8 cellular contexts compared by ENCODE assay signal in genomic region chr1:93180723-93181613, GRCh38. TPM values are rescaled to one million over a fixed set of nuclear protein-coding genes. Genes with fewer than 3 reads are reported as not detected.
DNase-seq lines count a peak whose midpoint lies in the region; ATAC-seq and TF ChIP-seq lines count a peak whose summit lies in the region.

CCDC18 (plus strand) TSS chr1:93180724; CDS start chr1:93183362, 2,638 bp downstream.

- TF ChIP-seq POLR2A in sigmoid colon (IDR thresholded peaks at IDR 0.05): no peak

- H3K4me1 ChIP-seq in sigmoid colon: peaks cover 0 to 32% (median 23%) of the 10 kb centered on the region in 4 donors

- peak within 1 kb of the TSS; percentile 100 for H3K4me3 ChIP-seq in H7 (ENCODE audit: insufficient read depth, low read depth, low read length)
- peak within 1 kb of the TSS; percentile 100 for H3K4me3 ChIP-seq in fibroblast of the aortic adventitia (ENCODE audit: low read depth, low read length)
- H3K4me3 ChIP-seq in sigmoid colon: peak within 1 kb of the TSS; percentile 60 to 95 (median 82)

- H3K4me3 Mint-ChIP-seq in activated CD8-positive, alpha-beta T cell treated with anti-CD3 and anti-CD28 coated beads, Interleukin-2, amount 10 ng/mL, durations not matched to agents 7 days and 5 days: peak within 1 kb of the TSS; percentile 85

- no peaks in the 10 kb centered on the region; the same call in 1 of the 2 replicates for H3K27me3 ChIP-seq in H7 (ENCODE audit: control insufficient read depth, insufficient read depth, low read length)
- H3K27me3 ChIP-seq in sigmoid colon: no peaks in the 10 kb centered on the region

- H3K9me3 Mint-ChIP-seq in activated CD8-positive, alpha-beta T cell treated with anti-CD3 and anti-CD28 coated beads, Interleukin-2, amount 10 ng/mL, durations not matched to agents 7 days and 5 days (ENCODE audit: insufficient read depth): no peaks in the 10 kb centered on the region

- no peaks in the 10 kb centered on the region for H3K9me3 ChIP-seq in sigmoid colon

- 1 to 2% methylated on average over 43 of the region's 43 CpGs for WGBS in sigmoid colon, 2 donors

- H3K36me3 ChIP-seq in H7 (replicated peaks; ENCODE audit: control insufficient read depth, insufficient read depth, low read length): no peaks in the 10 kb centered on the region
- H3K36me3 ChIP-seq in sigmoid colon: no peaks in the 10 kb centered on the region

- H3K27ac ChIP-seq in sigmoid colon: peak within 1 kb of the TSS; percentile 96 to 99 (median 98)

- ATAC-seq in activated CD8-positive, alpha-beta T cell treated with anti-CD3 and anti-CD28 coated beads, Interleukin-2, amount 10 ng/mL, durations not matched to agents 7 days and 5 days: peak; percentile 19

- no peak for TF ChIP-seq CTCF in fibroblast of the aortic adventitia (IDR thresholded peaks at IDR 0.05; ENCODE audit: insufficient read depth, low read length)
- TF ChIP-seq CTCF in sigmoid colon (IDR thresholded peaks at IDR 0.05): no peak

- CTCF ChIA-PET in activated CD8-positive, alpha-beta T cell treated with anti-CD3 and anti-CD28 coated beads, Interleukin-2, amount 10 ng/mL, durations not matched to agents 7 days and 5 days (lab: Charles Lee): interaction anchor here (0.8 kb wide), 1 partner anchor 167 kb away, joined by 4 read pairs; no protein-coding TSS in a partner anchor

- peaks cover 50% of the 10 kb centered on the region for H3K4me1 Mint-ChIP-seq in activated CD8-positive, alpha-beta T cell treated with anti-CD3 and anti-CD28 coated beads, Interleukin-2, amount 10 ng/mL, durations not matched to agents 7 days and 5 days (ENCODE audit: low read depth)

- DNase-seq in NCI-H1694 treated with DMSO at 0.1 percent for 48 hours (lab: John Stamatoyannopoulos, UW): peak; percentile 22
- DNase-seq in NCI-H1694 (lab: John Stamatoyannopoulos, UW): no peak
- peak; percentile 19 for DNase-seq in H7
- DNase-seq in NCI-H1105 treated with DMSO at 0.1 percent for 48 hours (lab: John Stamatoyannopoulos, UW): peak; percentile 74
- DNase-seq in activated CD8-positive, alpha-beta T cell treated with anti-CD3 and anti-CD28 coated beads, Interleukin-2, amount 10 ng/mL, durations not matched to agents 7 days and 5 days: peak; percentile 77
- no peak for DNase-seq in fibroblast of the aortic adventitia (ENCODE audit: low read depth)
- no peak for DNase-seq in sigmoid colon
- no peak for DNase-seq in occipital lobe (lab: John Stamatoyannopoulos, UW)

- intact Hi-C loops in sigmoid colon (cut with DNase I): loop anchor here (1.0 to 2.0 kb wide), 3 partner anchors 102 to 666 kb away; partner anchors contain the start of genes DR1 and MTF2

- peak within 1 kb of the TSS; percentile 96 for H3K27ac Mint-ChIP-seq in activated CD8-positive, alpha-beta T cell treated with anti-CD3 and anti-CD28 coated beads, Interleukin-2, amount 10 ng/mL, durations not matched to agents 7 days and 5 days

- no peaks in the 10 kb centered on the region for H3K27me3 Mint-ChIP-seq in activated CD8-positive, alpha-beta T cell treated with anti-CD3 and anti-CD28 coated beads, Interleukin-2, amount 10 ng/mL, durations not matched to agents 7 days and 5 days (ENCODE audit: low read depth)

- H3K36me3 Mint-ChIP-seq in activated CD8-positive, alpha-beta T cell treated with anti-CD3 and anti-CD28 coated beads, Interleukin-2, amount 10 ng/mL, durations not matched to agents 7 days and 5 days (ENCODE audit: low read depth): peaks cover 44% of the 10 kb centered on the region

- POLR2A ChIA-PET in activated CD8-positive, alpha-beta T cell treated with anti-CD3 and anti-CD28 coated beads, Interleukin-2, amount 10 ng/mL, durations not matched to agents 7 days and 5 days (lab: Charles Lee): interaction anchor here (0.7 to 1.7 kb wide), 7 partner anchors 10 to 240 kb away, joined by 3 to 5 read pairs (median 4); partner anchors contain the start of gene DIPK1A

- TF ChIP-seq EP300 in sigmoid colon (IDR thresholded peaks at IDR 0.05): no peak

RNA-seq across cellular contexts. Expression of gene CCDC18, which starts in this region (rescaled TPM):
- 10.5 and 23.0 TPM in 2 replicates for total RNA-seq in H7 (2014; rRNA removed; shearing (Covaris generic))
- 10 to 100 TPM; 33.1 to 36.3 TPM for total RNA-seq in activated CD8-positive, alpha-beta T cell treated with anti-CD3 and anti-CD28 coated beads, Interleukin-2, amount 10 ng/mL, durations not matched to agents 7 days and 5 days
- 11.2 and 16.0 TPM in 2 replicates for total RNA-seq in fibroblast of the aortic adventitia (ENCODE audit: low replicate concordance)
- total RNA-seq in sigmoid colon: 1 to 10 TPM; 2.2 to 6.9 (median 3.6) TPM
- 1 to 10 TPM in 1 of 3 donors, under 1 TPM in 2; 0.60 to 5.8 (median 0.92) TPM for polyA plus RNA-seq in sigmoid colon
- 8.6 TPM for total RNA-seq in occipital lobe

Comparison
In these comparisons a context has a peak if more than half of its experiments do, and no peak if none do; other contexts are left out.
1. DNase-seq: peak in NCI-H1694 treated with DMSO at 0.1 percent for 48 hours (single experiment), H7 (single experiment), NCI-H1105 treated with DMSO at 0.1 percent for 48 hours (single experiment) and activated CD8-positive, alpha-beta T cell treated with anti-CD3 and anti-CD28 coated beads, Interleukin-2, amount 10 ng/mL, durations not matched to agents 7 days and 5 days (single experiment); none in NCI-H1694 (single experiment), fibroblast of the aortic adventitia (single experiment), sigmoid colon (single experiment) and occipital lobe (single experiment).
2. Peak in every context shown above with its lines, with median percentiles within 50 percentile points of each other: H3K4me3 ChIP-seq.